ENCODE assay signal across 20 cellular contexts in the genomic region with DNA sequence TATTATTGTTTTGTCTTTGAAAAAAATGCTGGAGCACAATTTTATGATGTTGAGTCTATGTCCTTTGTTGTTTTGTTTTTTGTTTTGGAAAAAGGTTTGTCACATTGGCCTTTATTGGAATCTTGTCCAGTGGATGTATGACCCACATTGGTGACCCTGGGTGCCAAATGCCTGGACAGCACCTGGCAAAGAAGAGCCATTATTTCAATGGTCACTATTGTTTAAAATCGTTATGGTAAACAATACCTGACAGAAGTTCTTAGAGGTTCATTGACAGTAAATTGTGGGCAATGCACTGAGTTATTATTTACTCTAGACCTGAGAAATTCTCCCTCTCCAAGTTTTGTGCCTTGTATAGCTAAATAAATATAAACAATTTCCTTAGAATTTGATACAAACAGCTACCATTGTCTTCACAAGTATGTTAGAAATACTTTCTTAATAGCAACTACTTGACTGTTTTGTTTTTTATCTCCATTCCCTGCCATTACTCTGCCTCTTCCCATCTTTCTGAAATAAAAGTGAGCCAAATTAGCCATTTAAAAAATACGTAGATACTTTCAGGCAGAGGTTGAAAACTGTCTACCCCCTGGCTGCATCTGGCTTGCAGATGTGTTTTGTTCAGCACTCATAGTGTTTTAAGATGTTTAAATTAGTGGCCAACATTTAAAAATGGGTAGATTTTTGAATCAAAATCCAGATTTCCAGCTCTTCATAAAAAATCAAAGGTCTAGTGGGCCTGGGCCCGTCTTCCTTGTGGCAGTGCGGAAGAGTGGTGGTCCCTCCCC. TPM values are rescaled to one million over a fixed set of nuclear protein-coding genes. Genes with fewer than 3 reads are reported as not detected.
A peak's percentile ranks its signal among the peaks of the same experiment; 100 is the strongest.
DNase-seq lines count a peak whose midpoint lies in the region; ATAC-seq and TF ChIP-seq lines count a peak whose summit lies in the region.
"Had no signal": no experiment of that assay in that cellular context is flagged by ENCODE, and none has a peak within 500 bp of the region (broad histone marks: within the 10 kb centered on the region; RNA-seq: fewer than 3 reads in every experiment).

No MANE protein-coding gene starts in this region.

- ATAC-seq in SK-N-SH treated with all-trans-retinoic acid at 6 μM for 48 hours = no peak

- no peaks in the 10 kb centered on the region for H3K27me3 Mint-ChIP-seq in activated naive CD4-positive, alpha-beta T cell treated with anti-CD3 and anti-CD28 coated beads, Interleukin-2, amount 50 U/mL, for 24 hours
- H3K27me3 Mint-ChIP-seq in activated T-helper 1 cell treated with anti-CD3 and anti-CD28 coated beads, Interleukin-12 subunit alpha, Interleukin-12 subunit beta, Interleukin-2, Interleukin-4 antibody, amounts not matched to agents 30 ng/mL and 10 ng/mL and 1 ng/mL, durations not matched to agents 14 hours and 24 hours and 36 hours (ENCODE audit: insufficient read depth) = no peaks in the 10 kb centered on the region

- H3K4me1 Mint-ChIP-seq in activated naive CD4-positive, alpha-beta T cell treated with anti-CD3 and anti-CD28 coated beads, Interleukin-2, amount 50 U/mL, for 24 hours = peaks cover 82% of the 10 kb centered on the region
- peaks cover 65% of the 10 kb centered on the region for H3K4me1 Mint-ChIP-seq in activated T-helper 1 cell treated with anti-CD3 and anti-CD28 coated beads, Interleukin-12 subunit alpha, Interleukin-12 subunit beta, Interleukin-2, Interleukin-4 antibody, amounts not matched to agents 30 ng/mL and 10 ng/mL and 1 ng/mL, durations not matched to agents 14 hours and 24 hours and 36 hours (ENCODE audit: low read depth)

- in situ Hi-C loops in ACHN (cut with HindIII; ENCODE audit: low pct_ligation_motif_present, low pct_unique_long_range_greater_than_20kb, low sequenced_read_pairs) = no loop called here

- DNase-seq in activated naive CD4-positive, alpha-beta T cell (lab: John Stamatoyannopoulos, UW) = no peak
- DNase-seq in fibroblast of villous mesenchyme (ENCODE audit: low read depth) (peak; percentile 44), ACHN (no peak), DMS 273 (lab: John Stamatoyannopoulos, UW; ENCODE audit: unreplicated experiment) (no peak), NCI-H526 treated with DMSO at 0.1 percent for 48 hours (lab: John Stamatoyannopoulos, UW) (no peak)
- no peak for DNase-seq in activated T-helper 1 cell treated with anti-CD3 and anti-CD28 coated beads, Interleukin-12 subunit alpha, Interleukin-12 subunit beta, Interleukin-2, Interleukin-4 antibody, amounts not matched to agents 30 ng/mL and 10 ng/mL and 1 ng/mL, durations not matched to agents 14 hours and 24 hours and 36 hours (ENCODE audit: low spot score)
- DNase-seq: activated CD4-positive, CD25-positive, alpha-beta regulatory T cell; cortex of kidney; DND-41; foreskin keratinocyte; hippocampal formation; Kasumi-1; NCI-H1092; NCI-H2107; NCI-H524; stimulated activated CD4-positive, alpha-beta T cell treated with anti-CD3 and anti-CD28 coated beads, Interleukin-4, amount 100 ng/mL, for 1 hour had no signal

- no peak for TF ChIP-seq CTCF in fibroblast of villous mesenchyme (IDR thresholded peaks at IDR 0.05; ENCODE audit: insufficient read depth, low read depth, low read length)

- H3K4me3 ChIP-seq in fibroblast of villous mesenchyme (ENCODE audit: low read depth, low read length) = no peak overlapping the region
- H3K4me3 ChIP-seq: smooth muscle cell had no signal

- no peak overlapping the region for H3K4me3 Mint-ChIP-seq in activated naive CD4-positive, alpha-beta T cell treated with anti-CD3 and anti-CD28 coated beads, Interleukin-2, amount 50 U/mL, for 24 hours
- no peak overlapping the region for H3K4me3 Mint-ChIP-seq in activated T-helper 1 cell treated with anti-CD3 and anti-CD28 coated beads, Interleukin-12 subunit alpha, Interleukin-12 subunit beta, Interleukin-2, Interleukin-4 antibody, amounts not matched to agents 30 ng/mL and 10 ng/mL and 1 ng/mL, durations not matched to agents 14 hours and 24 hours and 36 hours

- peak overlapping the region; percentile 38 for H3K27ac Mint-ChIP-seq in activated naive CD4-positive, alpha-beta T cell treated with anti-CD3 and anti-CD28 coated beads, Interleukin-2, amount 50 U/mL, for 24 hours
- no peak overlapping the region for H3K27ac Mint-ChIP-seq in activated T-helper 1 cell treated with anti-CD3 and anti-CD28 coated beads, Interleukin-12 subunit alpha, Interleukin-12 subunit beta, Interleukin-2, Interleukin-4 antibody, amounts not matched to agents 30 ng/mL and 10 ng/mL and 1 ng/mL, durations not matched to agents 14 hours and 24 hours and 36 hours
- H3K27ac Mint-ChIP-seq: activated T-helper 2 cell treated with anti-CD3 and anti-CD28 coated beads, Interferon-gamma antibody, Interleukin-2, Interleukin-4, amounts not matched to agents 10 μg/mL and 5 μg/mL and 100 μg/mL, durations not matched to agents 14 hours and 24 hours and 36 hours had no signal

- H3K9me3 Mint-ChIP-seq in activated naive CD4-positive, alpha-beta T cell treated with anti-CD3 and anti-CD28 coated beads, Interleukin-2, amount 50 U/mL, for 24 hours = no peaks in the 10 kb centered on the region
- no peaks in the 10 kb centered on the region for H3K9me3 Mint-ChIP-seq in activated T-helper 1 cell treated with anti-CD3 and anti-CD28 coated beads, Interleukin-12 subunit alpha, Interleukin-12 subunit beta, Interleukin-2, Interleukin-4 antibody, amounts not matched to agents 30 ng/mL and 10 ng/mL and 1 ng/mL, durations not matched to agents 14 hours and 24 hours and 36 hours
- H3K9me3 Mint-ChIP-seq: activated T-helper 2 cell treated with anti-CD3 and anti-CD28 coated beads, Interferon-gamma antibody, Interleukin-2, Interleukin-4, amounts not matched to agents 10 μg/mL and 5 μg/mL and 100 μg/mL, durations not matched to agents 14 hours and 24 hours and 36 hours had no signal

- intact Hi-C loops in activated T-helper 1 cell treated with anti-CD3 and anti-CD28 coated beads, Interleukin-12 subunit alpha, Interleukin-12 subunit beta, Interleukin-2, Interleukin-4 antibody, amounts not matched to agents 30 ng/mL and 10 ng/mL and 1 ng/mL, durations not matched to agents 14 hours and 24 hours and 36 hours (cut with micrococcal nuclease) = loop anchor here (2.0 kb wide), 1 partner anchor 17 kb away; no protein-coding TSS in a partner anchor

- peaks cover 3% of the 10 kb centered on the region for H3K36me3 Mint-ChIP-seq in activated naive CD4-positive, alpha-beta T cell treated with anti-CD3 and anti-CD28 coated beads, Interleukin-2, amount 50 U/mL, for 24 hours
- H3K36me3 Mint-ChIP-seq in activated T-helper 1 cell treated with anti-CD3 and anti-CD28 coated beads, Interleukin-12 subunit alpha, Interleukin-12 subunit beta, Interleukin-2, Interleukin-4 antibody, amounts not matched to agents 30 ng/mL and 10 ng/mL and 1 ng/mL, durations not matched to agents 14 hours and 24 hours and 36 hours (ENCODE audit: low read depth) = peaks cover 16% of the 10 kb centered on the region

TF ChIP-seq in SK-N-SH treated with all-trans-retinoic acid at 6 μM for 48 hours, 23 proteins besides CTCF, POLR2A, EP300 and RAD21:
- TF ChIP-seq TCF4 (CRISPR knock-in tag; IDR thresholded peaks at IDR 0.05; ENCODE audit: borderline replicate concordance) = peak; percentile 22; the same call in 1 of the 2 replicates
- TF ChIP-seq OSR1 (CRISPR knock-in tag; IDR thresholded peaks at IDR 0.05) = no peak

RNA-seq across cellular contexts. Expression of a gene that starts 39.9 kb away (rescaled TPM):
- 10.4 and 11.0 TPM in 2 replicates for total RNA-seq in fibroblast of villous mesenchyme
- 33.6 and 33.7 TPM in 2 replicates for total RNA-seq in activated T-helper 1 cell treated with anti-CD3 and anti-CD28 coated beads, Interleukin-12 subunit alpha, Interleukin-12 subunit beta, Interleukin-2, Interleukin-4 antibody, amounts not matched to agents 30 ng/mL and 10 ng/mL and 1 ng/mL, durations not matched to agents 14 hours and 24 hours and 36 hours
